Comparison of ENCODE assay signal across 8 cellular contexts in the genomic region with DNA sequence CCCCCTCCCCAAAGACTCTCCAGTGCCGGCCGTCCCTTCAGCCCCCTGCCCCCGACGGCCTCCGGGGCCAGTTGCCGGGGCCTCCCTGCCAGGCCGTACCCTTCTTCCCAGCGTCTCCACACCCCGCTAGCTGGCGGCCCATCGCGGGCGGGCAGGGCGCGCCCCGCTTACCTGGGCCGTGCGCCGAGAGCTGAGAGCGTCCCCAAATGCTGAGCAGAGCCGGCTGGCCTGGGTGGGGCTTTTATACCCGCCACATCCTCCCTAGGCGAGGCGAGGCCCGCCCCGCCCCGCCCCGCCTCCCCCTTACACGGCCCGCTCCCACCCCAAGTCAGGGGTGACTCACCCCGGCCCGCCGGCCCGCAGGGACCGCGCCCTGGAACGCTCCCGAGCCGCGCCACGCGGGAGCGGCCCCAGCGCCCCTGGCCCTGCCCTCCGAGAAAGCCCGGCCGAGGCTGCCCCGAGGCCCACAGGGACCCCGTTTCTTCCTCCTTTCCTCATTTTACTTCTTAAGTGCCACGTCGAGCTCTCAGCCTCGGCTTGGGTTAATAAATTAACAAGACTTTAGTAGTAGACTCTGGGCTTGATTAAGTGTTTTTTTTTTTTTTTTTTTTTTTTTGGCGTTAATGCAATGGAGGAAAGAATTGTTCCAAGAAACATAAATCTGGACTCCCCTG. TPM values are rescaled to one million over a fixed set of nuclear protein-coding genes. Genes with fewer than 3 reads are reported as not detected.
A peak's percentile ranks its signal among the peaks of the same experiment; 100 is the strongest.
DNase-seq lines count a peak whose midpoint lies in the region; ATAC-seq, FAIRE-seq and TF ChIP-seq lines count a peak whose summit lies in the region.

ANXA2 (minus strand) TSS at position 215 of the 674 bp plus-strand sequence. CDS start 11,911 bp downstream, outside the sequence.

- H3K27ac ChIP-seq in layer of hippocampus (ENCODE audit: low read depth, low read length): peak within 1 kb of the TSS; percentile 84

- H3K27me3 ChIP-seq in H7 (ENCODE audit: control insufficient read depth, insufficient read depth, low read length): no peaks in the 10 kb centered on the region
- no peaks in the 10 kb centered on the region for H3K27me3 ChIP-seq in layer of hippocampus (ENCODE audit: control insufficient read depth, insufficient read depth, low read length)

- peak; percentile 81 to 82 for ATAC-seq in activated CD4-positive, CD25-positive, alpha-beta regulatory T cell treated with anti-CD3 and anti-CD28 coated beads, Interleukin-2, amount 50 U/mL, for 24 hours

- DNase-seq in GM12892 (ENCODE audit: insufficient read length) (peak; percentile 79), H7 (peak; percentile 95), M059J (ENCODE audit: low read depth) (peak; percentile 85), cerebellum (ENCODE audit: low spot score) (peak; percentile 8), NCI-H187 treated with DMSO at 0.1 percent for 48 hours (lab: John Stamatoyannopoulos, UW) (no peak)
- peak; percentile 81 for DNase-seq in stimulated activated CD4-positive, alpha-beta T cell treated with anti-CD3 and anti-CD28 coated beads, Interleukin-4, amount 100 ng/mL, for 24 hours

- peak within 1 kb of the TSS; percentile 74 for H3K4me3 ChIP-seq in H7 (ENCODE audit: insufficient read depth, low read depth, low read length)

- peak; percentile 85; the same call in 1 of the 2 replicates for TF ChIP-seq POLR2A in GM12892 (IDR thresholded peaks at IDR 0.05; ENCODE audit: low read depth, low read length)

- FAIRE-seq in GM12892 (lab: Jason Lieb, UNC): no peak

- H3K36me3 ChIP-seq in H7 (replicated peaks; ENCODE audit: control insufficient read depth, insufficient read depth, low read length): no peaks in the 10 kb centered on the region; the same call in 1 of the 2 replicates

RNA-seq across cellular contexts. Expression of gene ANXA2, which starts in this region (rescaled TPM):
- 79.4 TPM for polyA plus RNA-seq in GM12892 (2012; ENCODE audit: missing spikeins)
- 577 and 656 TPM in 2 replicates for total RNA-seq in H7 (2014; rRNA removed; shearing (Covaris generic))
- total RNA-seq in M059J (2014; rRNA removed; shearing (Covaris generic)): 2,649 and 2,950 TPM in 2 replicates
- total RNA-seq in cerebellum: 63.1 TPM
